17 cellular contexts compared by ENCODE assay signal in the genomic region with DNA sequence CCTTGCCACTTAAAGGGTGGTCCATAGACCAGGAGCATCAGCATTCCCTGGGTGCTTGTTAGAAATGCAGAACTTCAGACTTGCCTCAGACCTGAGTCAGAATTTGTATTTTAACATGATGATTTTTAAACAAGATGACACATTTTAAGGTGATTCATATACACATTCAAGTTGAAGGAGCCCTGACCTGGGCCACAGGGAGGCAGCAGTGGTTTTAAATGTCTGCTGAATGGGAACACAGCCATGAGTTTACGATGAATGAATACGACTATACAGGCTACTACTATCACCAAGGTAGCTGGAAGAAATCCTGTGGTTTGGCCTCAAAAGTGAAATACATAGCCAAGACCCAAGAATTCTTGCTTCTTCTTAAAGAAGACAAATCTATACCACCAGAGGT. TPM values are rescaled to one million over a fixed set of nuclear protein-coding genes. Genes with fewer than 3 reads are reported as not detected.
DNase-seq lines count a peak whose midpoint lies in the region; ATAC-seq, FAIRE-seq and TF ChIP-seq lines count a peak whose summit lies in the region.
"Had no signal": no experiment of that assay in that cellular context is flagged by ENCODE, and none has a peak within 500 bp of the region (broad histone marks: within the 10 kb centered on the region; RNA-seq: fewer than 3 reads in every experiment).

No MANE protein-coding gene starts in this region.

- BruUV-seq in endothelial cell of umbilical vein (replicated peaks; lab: Mats Ljungman, UMichigan): no TSS peak

- H2AFZ ChIP-seq in endothelial cell of umbilical vein (ENCODE audit: low read depth, low read length): no peak overlapping the region

- no peak for TF ChIP-seq EP300 in sigmoid colon (IDR thresholded peaks at IDR 0.05)
- no peak for TF ChIP-seq EP300 in suprapubic skin (IDR thresholded peaks at IDR 0.05)

- H3K9me3 ChIP-seq in endothelial cell of umbilical vein (replicated peaks; ENCODE audit: control insufficient read depth, insufficient read depth, low read length): no peaks in the 10 kb centered on the region
- no peaks in the 10 kb centered on the region for H3K9me3 ChIP-seq in sigmoid colon
- no peaks in the 10 kb centered on the region for H3K9me3 ChIP-seq in suprapubic skin
- H3K9me3 ChIP-seq: ovary had no signal

- no peak for ATAC-seq in left lobe of liver
- ATAC-seq: CD8-positive, alpha-beta T cell; stimulated activated naive CD8-positive, alpha-beta T cell treated with anti-CD3 and anti-CD28 coated beads, Interleukin-15, amount 100 ng/mL, for 72 hours had no signal

- H3K79me2 ChIP-seq in endothelial cell of umbilical vein (ENCODE audit: control insufficient read depth, insufficient read depth, low read length): peaks cover 7% of the 10 kb centered on the region

- in situ Hi-C loops in Caki2 (cut with HindIII; ENCODE audit: low pct_unique_long_range_greater_than_20kb, low sequenced_read_pairs): no loop called here

- H3K4me2 ChIP-seq in endothelial cell of umbilical vein (ENCODE audit: insufficient read depth, low read length): no peak overlapping the region

- peak; percentile 44 for DNase-seq in A172 (ENCODE audit: low spot score)
- DNase-seq in Caki2 (ENCODE audit: low read depth): peak; percentile 7
- DNase-seq in RCC 7860 (ENCODE audit: low spot score): peak; percentile 9
- peak; percentile 22 for DNase-seq in endothelial cell of umbilical vein (ENCODE audit: low read depth, low spot score)
- DNase-seq in mesenteric fat pad (ENCODE audit: low spot score): no peak
- no peak for DNase-seq in left lobe of liver (ENCODE audit: low spot score)
- no peak for DNase-seq in sigmoid colon
- DNase-seq in suprapubic skin (ENCODE audit: low spot score in 2 of 2): no peak
- DNase-seq: activated CD4-positive, alpha-beta T cell treated with anti-CD3 and anti-CD28 coated beads, Interleukin-2, amount 50 U/mL, for 48 hours; activated naive CD8-positive, alpha-beta T cell treated with anti-CD3 and anti-CD28 coated beads, Interleukin-2, amount 10 ng/mL, durations not matched to agents 7 days and 5 days; CD8-positive, alpha-beta T cell; effector CD4-positive, alpha-beta T cell; NCI-H187 treated with DMSO at 0.1 percent for 48 hours; NK-92 treated with Interleukin-12 subunit alpha and Interleukin-12 subunit beta, amount 100 ng/mL, for 24 hours; ovary; stimulated activated naive CD8-positive, alpha-beta T cell treated with anti-CD3 and anti-CD28 coated beads, Interleukin-15, amount 100 ng/mL, for 72 hours; T-helper 1 cell had no signal

- H3K4me3 ChIP-seq in endothelial cell of umbilical vein (replicated peaks in 1 of 3; ENCODE audit: insufficient read depth in 1 of 3, low read depth in 1 of 3, low read length in 3 of 3) (no peak overlapping the region), sigmoid colon (no peak overlapping the region), suprapubic skin (no peak overlapping the region)
- H3K4me3 ChIP-seq: ovary had no signal

- no peak overlapping the region for H3K9ac ChIP-seq in endothelial cell of umbilical vein (replicated peaks; ENCODE audit: extremely low read depth, insufficient read depth, low read length)

- H3K9me1 ChIP-seq in endothelial cell of umbilical vein (replicated peaks; ENCODE audit: control insufficient read depth, extremely low read depth, insufficient read depth, low read length): no peaks in the 10 kb centered on the region

- FAIRE-seq in RCC 7860 (lab: Jason Lieb, UNC) (peak; percentile 4), endothelial cell of umbilical vein (lab: Jason Lieb, UNC) (no peak)

- POLR2A ChIA-PET in endothelial cell of umbilical vein (lab: Charles Lee): interaction anchor here (0.5 kb wide), 1 partner anchor 1717 kb away, joined by 4 read pairs; no protein-coding TSS in a partner anchor

- peaks cover 12% of the 10 kb centered on the region for H3K4me1 ChIP-seq in endothelial cell of umbilical vein (ENCODE audit: control insufficient read depth, extremely low read depth, insufficient read depth, low read length)
- peaks cover 0 to 6% (median 0%) of the 10 kb centered on the region in 4 donors for H3K4me1 ChIP-seq in sigmoid colon
- H3K4me1 ChIP-seq in suprapubic skin: peaks cover 5% of the 10 kb centered on the region

- H3K27me3 ChIP-seq in endothelial cell of umbilical vein (ENCODE audit: control insufficient read depth in 2 of 2, insufficient read depth in 2 of 2, low read length in 2 of 2): no peaks in the 10 kb centered on the region
- H3K27me3 ChIP-seq in sigmoid colon: no peaks in the 10 kb centered on the region
- no peaks in the 10 kb centered on the region for H3K27me3 ChIP-seq in suprapubic skin
- H3K27me3 ChIP-seq: ovary had no signal

- CTCF ChIA-PET in endothelial cell of umbilical vein (lab: Charles Lee): interaction anchor here (0.8 to 1.5 kb wide), 3 partner anchors 14 to 119 kb away, joined by 3 read pairs; no protein-coding TSS in a partner anchor

- intact Hi-C loops in endothelial cell of umbilical vein (cut with micrococcal nuclease) (loop anchor here (5.0 kb wide), 1 partner anchor 53 kb away; no protein-coding TSS in a partner anchor), sigmoid colon (cut with DNase I) (no loop called here)

- H3K36me3 ChIP-seq in endothelial cell of umbilical vein (ENCODE audit: control insufficient read depth in 2 of 2, extremely low read depth in 1 of 2, insufficient read depth in 2 of 2, low read length in 2 of 2) (peaks cover 3% of the 10 kb centered on the region in 2 experiments), sigmoid colon (peaks cover 0 to 25% (median 0%) of the 10 kb centered on the region in 4 donors), suprapubic skin (peaks cover 31% of the 10 kb centered on the region)
- H3K36me3 ChIP-seq: ovary had no signal

- WGBS in sigmoid colon, 2 donors: 45 to 72% methylated on average over 2 of the region's 2 CpGs
- 56% methylated on average over 2 of the region's 2 CpGs for WGBS in suprapubic skin

- TF ChIP-seq POLR2A in endothelial cell of umbilical vein (IDR thresholded peaks at IDR 0.05; ENCODE audit: low read depth, low read length): no peak
- no peak for TF ChIP-seq POLR2A in sigmoid colon (IDR thresholded peaks at IDR 0.05)
- TF ChIP-seq POLR2A in suprapubic skin (IDR thresholded peaks at IDR 0.05): no peak

- dilution Hi-C loops in endothelial cell of umbilical vein (cut with MboI; ENCODE audit: extremely low pct_ligation_motif_present, low sequenced_read_pairs): no loop called here

- TF ChIP-seq CTCF in endothelial cell of umbilical vein (IDR thresholded peaks at IDR 0.05; ENCODE audit: extremely low read depth in 1 of 2, insufficient read depth in 1 of 2, low read depth in 1 of 2, low read length in 2 of 2): no peak
- no peak for TF ChIP-seq CTCF in sigmoid colon (IDR thresholded peaks at IDR 0.05)
- TF ChIP-seq CTCF in suprapubic skin (IDR thresholded peaks at IDR 0.05): no peak

- H4K20me1 ChIP-seq in endothelial cell of umbilical vein (replicated peaks; ENCODE audit: control insufficient read depth, extremely low read depth, insufficient read depth, low read length): no peaks in the 10 kb centered on the region

- no peak overlapping the region for H3K27ac ChIP-seq in endothelial cell of umbilical vein (ENCODE audit: insufficient read depth, low read depth, low read length)
- no peak overlapping the region for H3K27ac ChIP-seq in sigmoid colon
- H3K27ac ChIP-seq in suprapubic skin: no peak overlapping the region
- H3K27ac ChIP-seq: ovary had no signal

TF ChIP-seq in endothelial cell of umbilical vein, 7 proteins besides CTCF, POLR2A, EP300 and RAD21:
- TF ChIP-seq FOS (IDR thresholded peaks at IDR 0.05; ENCODE audit: borderline replicate concordance, insufficient read depth, low read length) (peak; percentile 17), GATA2 (IDR thresholded peaks at IDR 0.05; ENCODE audit: insufficient read depth, insufficient read length, low read depth, low read length) (no peak)
TF ChIP-seq in endothelial cell of umbilical vein: peak in this region for 1.

RNA-seq across cellular contexts. Expression of gene HDAC8, which starts 2.9 kb away (rescaled TPM):
- total RNA-seq in A172 (2014; rRNA removed; shearing (Covaris generic)): 30.2 and 32.2 TPM in 2 replicates
- 26.1 and 40.9 TPM in 2 replicates for total RNA-seq in Caki2 (2014; rRNA removed; shearing (Covaris generic); ENCODE audit: low replicate concordance)
- total RNA-seq in endothelial cell of umbilical vein (37.2 and 38.9 TPM in 2 replicates), mesenteric fat pad (32.9 TPM), left lobe of liver (16.0 TPM), sigmoid colon (10 to 100 TPM; 30.4 to 44.0 (median 36.7) TPM), suprapubic skin (10 to 100 TPM; 16.3 to 27.0 (median 20.2) TPM)
- polyA plus RNA-seq in endothelial cell of umbilical vein (15.2 and 17.6 TPM in 2 replicates), sigmoid colon (10 to 100 TPM; 13.2 to 19.2 (median 18.0) TPM)
- 20.3 and 23.6 TPM in 2 replicates for polyA plus RNA-seq in endothelial cell of umbilical vein (2011; cell fraction: cytosol; rRNA removed)
- 43.4 and 46.0 TPM in 2 replicates for polyA plus RNA-seq in endothelial cell of umbilical vein (2011; cell fraction: nucleus; rRNA removed)
- 23.4 and 31.6 TPM in 2 replicates for polyA plus RNA-seq in endothelial cell of umbilical vein (2012)
- polyA minus RNA-seq in endothelial cell of umbilical vein: 50.6 and 61.3 TPM in 2 replicates
- 18.2 TPM for polyA minus RNA-seq in endothelial cell of umbilical vein (2011; cell fraction: cytosol; rRNA and poly(A)+ RNA removed)
- 117 and 157 TPM in 2 replicates for polyA minus RNA-seq in endothelial cell of umbilical vein (2011; cell fraction: nucleus; rRNA and poly(A)+ RNA removed)

Comparison
In these comparisons a context has a peak if more than half of its experiments do, and no peak if none do; other contexts are left out.
1. DNase-seq: peak in A172 (single experiment), Caki2 (single experiment), RCC 7860 (single experiment) and endothelial cell of umbilical vein (single experiment); none in mesenteric fat pad (single experiment), left lobe of liver (single experiment), sigmoid colon (single experiment) and suprapubic skin (0 of 2).